Comparison of ENCODE assay signal across 1 cellular context in genomic region chr15:67109141-67110034, GRCh38.
TF ChIP-seq lines count a peak whose summit lies in the region.

No MANE protein-coding gene starts in this region.

TF ChIP-seq in HepG2, 621 proteins besides CTCF, POLR2A, EP300 and RAD21 (continued from another document):
- peak; percentile 69 for TF ChIP-seq ARID5B (CRISPR knock-in tag; IDR thresholded peaks at IDR 0.05)
- no peak for TF ChIP-seq SUZ12 (IDR thresholded peaks at IDR 0.05; ENCODE audit: low read depth, low read length)
- 0 out of 2 replicates have a peak, but pooled peaks have one; percentile 30 for TF ChIP-seq HDAC1 (CRISPR knock-in tag; IDR thresholded peaks at IDR 0.05)
- TF ChIP-seq PRMT3 (CRISPR knock-in tag; IDR thresholded peaks at IDR 0.05; ENCODE audit: borderline replicate concordance, low read depth) = no peak
- TF ChIP-seq RNF2 (conservative IDR thresholded peaks at IDR 0.05; ENCODE audit: low read depth) = no peak
- TF ChIP-seq RARA (CRISPR knock-in tag; IDR thresholded peaks at IDR 0.05) = peak; percentile 99
